ENCODE assay signal across 8 cellular contexts in genomic region chr19:36686365-36687213, GRCh38. TPM values are rescaled to one million over a fixed set of nuclear protein-coding genes. Genes with fewer than 3 reads are reported as not detected.
DNase-seq lines count a peak whose midpoint lies in the region; FAIRE-seq lines count a peak whose summit lies in the region.

No MANE protein-coding gene starts in this region.

- H3K9me2 ChIP-seq in Karpas-422 (replicated peaks; ENCODE audit: insufficient read depth, low read length): no peaks in the 10 kb centered on the region

- H3K79me2 ChIP-seq in Karpas-422 (ENCODE audit: low read length): peaks cover 73% of the 10 kb centered on the region

- H3K27me3 ChIP-seq in Karpas-422 (ENCODE audit: low read length) (no peaks in the 10 kb centered on the region), small intestine (ENCODE audit: control insufficient read depth in 2 of 2, insufficient read depth in 2 of 2, low read length in 2 of 2) (no peaks in the 10 kb centered on the region)

- H3K27ac ChIP-seq in Karpas-422 (ENCODE audit: low read length) (no peak overlapping the region), angular gyrus (ENCODE audit: low read depth, low read length) (peak overlapping the region; percentile 62), small intestine (ENCODE audit: low read depth in 1 of 2, low read length in 1 of 2) (peak overlapping the region; percentile 53 to 70)

- peak overlapping the region; percentile 62; the same call in 1 of the 2 replicates for H2AFZ ChIP-seq in Karpas-422 (ENCODE audit: low read length)

- H3K4me2 ChIP-seq in Karpas-422 (ENCODE audit: low read depth, low read length, poor library complexity, severe bottlenecking): peak overlapping the region; percentile 83

- peak overlapping the region; percentile 93 for H3K4me3 ChIP-seq in Karpas-422 (ENCODE audit: low read length)
- H3K4me3 ChIP-seq in iPS-18c (ENCODE audit: insufficient read depth, low read depth, low read length): peak overlapping the region; percentile 62
- H3K4me3 ChIP-seq in small intestine (ENCODE audit: low read depth in 1 of 2, low read length in 2 of 2): peak overlapping the region; percentile 63 to 85

- 12 to 16% (median 12%) methylated on average over 20 of the region's 20 CpGs for WGBS in small intestine, 3 donors

- DNase-seq in NCI-H510A treated with DMSO at 0.1 percent for 48 hours (lab: John Stamatoyannopoulos, UW) (peak; percentile 37), NCI-H510A (lab: John Stamatoyannopoulos, UW) (no peak), Karpas-422 (peak; percentile 59), small intestine (peak; percentile 3), NOMO-1 treated with DMSO at 0.1 percent for 48 hours (lab: John Stamatoyannopoulos, UW; ENCODE audit: unreplicated experiment) (no peak), 8988T (no peak)

- no peak for FAIRE-seq in small intestine (lab: Jason Lieb, UNC)

- H3K36me3 ChIP-seq in Karpas-422 (ENCODE audit: insufficient read depth, low read length): peaks cover 56% of the 10 kb centered on the region
- peaks cover 3 to 11% of the 10 kb centered on the region in 2 donors for H3K36me3 ChIP-seq in small intestine (ENCODE audit: control insufficient read depth in 2 of 2, insufficient read depth in 2 of 2, low read length in 2 of 2)

- peaks cover 21% of the 10 kb centered on the region for H3K9me3 ChIP-seq in Karpas-422 (ENCODE audit: low read length)
- H3K9me3 ChIP-seq in iPS-18c (ENCODE audit: control insufficient read depth, insufficient read depth, low read length): peaks cover 2% of the 10 kb centered on the region
- no peaks in the 10 kb centered on the region for H3K9me3 ChIP-seq in small intestine (ENCODE audit: control insufficient read depth, low read depth)

- H4K20me1 ChIP-seq in Karpas-422 (ENCODE audit: insufficient read depth, low read depth, low read length): no peaks in the 10 kb centered on the region

- H3K4me1 ChIP-seq in Karpas-422 (ENCODE audit: low read length) (peaks cover 14% of the 10 kb centered on the region), small intestine (ENCODE audit: control insufficient read depth in 2 of 2, insufficient read depth in 1 of 2, low read depth in 1 of 2, low read length in 1 of 2) (no peaks in the 10 kb centered on the region)

- H3K9ac ChIP-seq in Karpas-422 (ENCODE audit: low read length): peak overlapping the region; percentile 84

RNA-seq across cellular contexts. Expression of gene ZNF567, which starts 0.8 kb away (rescaled TPM):
- 13.9 and 18.8 TPM in 2 replicates for total RNA-seq in Karpas-422 (2014; rRNA removed; shearing (Covaris generic); ENCODE audit: low replicate concordance)
- polyA plus RNA-seq in small intestine: 1 to 10 TPM; 1.1 to 5.7 (median 2.1) TPM

RNA-seq across cellular contexts. Expression of gene ZNF461, which starts 20.0 kb away (rescaled TPM):
- 9.5 and 17.5 TPM in 2 replicates for total RNA-seq in Karpas-422 (2014; rRNA removed; shearing (Covaris generic); ENCODE audit: low replicate concordance)
- 1 to 10 TPM; 2.2 to 2.9 (median 2.6) TPM for polyA plus RNA-seq in small intestine

Comparison
In these comparisons a context has a peak if more than half of its experiments do, and no peak if none do; other contexts are left out.
1. DNase-seq: peak in NCI-H510A treated with DMSO at 0.1 percent for 48 hours (single experiment), Karpas-422 (single experiment) and small intestine (single experiment); none in NCI-H510A (single experiment), NOMO-1 treated with DMSO at 0.1 percent for 48 hours (single experiment) and 8988T (single experiment).
2. Peak in every context shown above with its lines, with median percentiles within 50 percentile points of each other: H3K4me3 ChIP-seq.